12 cellular contexts compared by ENCODE assay signal in genomic region chr5:158590936-158591863, GRCh38.
DNase-seq lines count a peak whose midpoint lies in the region; ATAC-seq, FAIRE-seq and TF ChIP-seq lines count a peak whose summit lies in the region.
"Had no signal": no experiment of that assay in that cellular context is flagged by ENCODE, and none has a peak within 500 bp of the region (broad histone marks: within the 10 kb centered on the region; RNA-seq: fewer than 3 reads in every experiment).

No MANE protein-coding gene starts in this region.

- TF ChIP-seq CTCF in liver (IDR thresholded peaks at IDR 0.05; ENCODE audit: low read depth, low read length, missing input control): no peak
- TF ChIP-seq CTCF in HepG2 (CRISPR knock-in tag; IDR thresholded peaks at IDR 0.05): no peak
- TF ChIP-seq CTCF in WTC11 (IDR thresholded peaks at IDR 0.05): no peak
- no peak for TF ChIP-seq CTCF in sigmoid colon (IDR thresholded peaks at IDR 0.05)

- peaks cover 8% of the 10 kb centered on the region for H3K9me3 Mint-ChIP-seq in WTC11
- H3K9me3 Mint-ChIP-seq: activated T-helper 1 cell treated with anti-CD3 and anti-CD28 coated beads, Interleukin-12 subunit alpha, Interleukin-12 subunit beta, Interleukin-2, Interleukin-4 antibody, amounts not matched to agents 30 ng/mL and 10 ng/mL and 1 ng/mL, durations not matched to agents 14 hours and 24 hours and 36 hours had no signal

- H3K27ac ChIP-seq in liver (ENCODE audit: low read depth in 1 of 2, low read length in 2 of 2) (no peak overlapping the region), HepG2 (ENCODE audit: extremely low read length, insufficient read depth, low read length) (no peak overlapping the region), iPS-20b (ENCODE audit: low read length) (no peak overlapping the region), sigmoid colon (no peak overlapping the region)

- H3K27me3 ChIP-seq in liver (ENCODE audit: control insufficient read depth in 4 of 4, insufficient read depth in 4 of 4, low read length in 3 of 4): no peaks in the 10 kb centered on the region
- no peaks in the 10 kb centered on the region for H3K27me3 ChIP-seq in HepG2 (ENCODE audit: control insufficient read depth in 1 of 2, insufficient read depth in 2 of 2, low read length in 2 of 2)
- H3K27me3 ChIP-seq in iPS-20b (ENCODE audit: insufficient read depth, low read length): no peaks in the 10 kb centered on the region
- H3K27me3 ChIP-seq in sigmoid colon: no peaks in the 10 kb centered on the region

- no peaks in the 10 kb centered on the region for H3K36me3 ChIP-seq in liver (ENCODE audit: control insufficient read depth in 4 of 4, insufficient read depth in 3 of 4, low read depth in 1 of 4, low read length in 3 of 4)
- H3K36me3 ChIP-seq in HepG2 (replicated peaks in 1 of 2; ENCODE audit: control insufficient read depth in 1 of 2, insufficient read depth in 2 of 2, low read length in 2 of 2): no peaks in the 10 kb centered on the region
- H3K36me3 ChIP-seq in iPS-20b (ENCODE audit: insufficient read depth, low read depth, low read length): no peaks in the 10 kb centered on the region
- no peaks in the 10 kb centered on the region for H3K36me3 ChIP-seq in sigmoid colon

- H3K79me2 ChIP-seq in HepG2 (ENCODE audit: insufficient read depth, low read length): no peaks in the 10 kb centered on the region

- no peak overlapping the region for H2AFZ ChIP-seq in HepG2 (ENCODE audit: low read length)

- no peaks in the 10 kb centered on the region for H3K36me3 Mint-ChIP-seq in WTC11

- FAIRE-seq in HepG2 (lab: Jason Lieb, UNC) (no peak), frontal cortex (lab: Jason Lieb, UNC) (no peak)
- FAIRE-seq: endometrium had no signal

- H4K20me1 ChIP-seq in HepG2 (ENCODE audit: insufficient read depth, low read length): no peaks in the 10 kb centered on the region

- in situ Hi-C loops in HepG2 (cut with HindIII; ENCODE audit: extremely low pct_ligation_motif_present, low pct_unique_long_range_greater_than_20kb): no loop called here

- H3K9me3 ChIP-seq in liver (ENCODE audit: control insufficient read depth in 4 of 4, low read length in 3 of 4): no peaks in the 10 kb centered on the region
- H3K9me3 ChIP-seq in HepG2 (ENCODE audit: low read length): peaks cover 13% of the 10 kb centered on the region
- H3K9me3 ChIP-seq in iPS-20b (ENCODE audit: insufficient read depth, low read depth, low read length): no peaks in the 10 kb centered on the region
- H3K9me3 ChIP-seq in sigmoid colon: no peaks in the 10 kb centered on the region

- H3K9ac ChIP-seq in liver (ENCODE audit: low read depth in 1 of 2, low read length in 2 of 2) (no peak overlapping the region), HepG2 (ENCODE audit: insufficient read depth, low read depth, low read length) (no peak overlapping the region), iPS-20b (ENCODE audit: low read depth, low read length) (peak overlapping the region; percentile 58; the same call in 1 of the 2 replicates)

- H3K27ac Mint-ChIP-seq in WTC11: peak overlapping the region; percentile 18; the same call in 1 of the 2 replicates
- H3K27ac Mint-ChIP-seq: activated T-helper 1 cell treated with anti-CD3 and anti-CD28 coated beads, Interleukin-12 subunit alpha, Interleukin-12 subunit beta, Interleukin-2, Interleukin-4 antibody, amounts not matched to agents 30 ng/mL and 10 ng/mL and 1 ng/mL, durations not matched to agents 14 hours and 24 hours and 36 hours; T-helper 17 cell had no signal

- CTCF ChIA-PET in HepG2 (lab: Yijun Ruan, JAX; ENCODE audit: low intra/inter-chr PET ratio, low total read pairs) (no interaction called here), WTC11 (lab: Charles Lee) (no interaction called here)

- ATAC-seq in HepG2 (no peak), WTC11 (peak; percentile 92)
- ATAC-seq: T-helper 17 cell had no signal

- TF ChIP-seq RAD21 in liver (IDR thresholded peaks at IDR 0.05) (no peak), HepG2 (CRISPR knock-in tag; IDR thresholded peaks at IDR 0.05) (no peak)

- peaks cover 0 to 8% (median under 1%) of the 10 kb centered on the region in 4 donors for H3K4me1 ChIP-seq in liver (ENCODE audit: control insufficient read depth in 4 of 4, insufficient read depth in 4 of 4, low read length in 3 of 4)
- H3K4me1 ChIP-seq in HepG2 (ENCODE audit: insufficient read depth, low read length): no peaks in the 10 kb centered on the region
- H3K4me1 ChIP-seq in iPS-20b (ENCODE audit: insufficient read depth, low read length): peaks cover 18% of the 10 kb centered on the region
- peaks cover 0 to 18% (median 6%) of the 10 kb centered on the region in 4 donors for H3K4me1 ChIP-seq in sigmoid colon

- H3K4me3 ChIP-seq in liver (ENCODE audit: low read depth in 1 of 3, low read length in 3 of 3) (no peak overlapping the region), HepG2 (replicated peaks in 1 of 3; ENCODE audit: insufficient read depth in 1 of 3, low read depth in 2 of 3, low read length in 3 of 3) (no peak overlapping the region), iPS-20b (ENCODE audit: low read length) (no peak overlapping the region), sigmoid colon (no peak overlapping the region)

- DNase-seq in HepG2 (ENCODE audit: low spot score): no peak
- DNase-seq in WTC11 (ENCODE audit: low spot score): peak; percentile 45
- DNase-seq in activated CD4-positive, alpha-beta T cell treated with anti-CD3 and anti-CD28 coated beads for 4 hours: no peak
- DNase-seq in SW 1271 (lab: John Stamatoyannopoulos, UW): no peak
- DNase-seq in sigmoid colon: no peak
- DNase-seq in frontal cortex (ENCODE audit: low spot score in 2 of 2): no peak
- DNase-seq: T-helper 17 cell had no signal

- no peaks in the 10 kb centered on the region for H3K27me3 Mint-ChIP-seq in WTC11 (ENCODE audit: low read depth)

- peaks cover 23% of the 10 kb centered on the region for H3K4me1 Mint-ChIP-seq in WTC11
- H3K4me1 Mint-ChIP-seq: T-helper 17 cell had no signal

- 34% methylated on average over 7 of the region's 7 CpGs for WGBS in liver
- 25% methylated on average over 7 of the region's 7 CpGs for WGBS in HepG2 (ENCODE audit: low lambda C conversion rate)
- WGBS in sigmoid colon, 2 donors: 8 to 41% methylated on average over 7 of the region's 7 CpGs

- no TSS peak for BruUV-seq in HepG2 (replicated peaks; lab: Mats Ljungman, UMichigan)

- POLR2A ChIA-PET in HepG2 (lab: Yijun Ruan, JAX) (no interaction called here), WTC11 (lab: Charles Lee) (no interaction called here)

- H3K4me2 ChIP-seq in HepG2 (ENCODE audit: low read depth, low read length): no peak overlapping the region

- TF ChIP-seq EP300 in HepG2 (IDR thresholded peaks at IDR 0.05; ENCODE audit: low read depth in 2 of 2, low read length in 2 of 2) (no peak), HepG2 (CRISPR knock-in tag; IDR thresholded peaks at IDR 0.05; ENCODE audit: borderline replicate concordance) (no peak), sigmoid colon (IDR thresholded peaks at IDR 0.05) (no peak)

- H3K4me3 Mint-ChIP-seq in WTC11: no peak overlapping the region
- H3K4me3 Mint-ChIP-seq: activated T-helper 1 cell treated with anti-CD3 and anti-CD28 coated beads, Interleukin-12 subunit alpha, Interleukin-12 subunit beta, Interleukin-2, Interleukin-4 antibody, amounts not matched to agents 30 ng/mL and 10 ng/mL and 1 ng/mL, durations not matched to agents 14 hours and 24 hours and 36 hours; neural crest cell; T-helper 17 cell had no signal

- intact Hi-C loops in HepG2 (cut with micrococcal nuclease; ENCODE audit: unreplicated experiment): no loop called here
- intact Hi-C loops in sigmoid colon (cut with DNase I): no loop called here

- no peak for TF ChIP-seq POLR2A in HepG2 (IDR thresholded peaks at IDR 0.05; ENCODE audit: insufficient read depth in 1 of 2, low read depth in 2 of 2, low read length in 2 of 2)
- no peak for TF ChIP-seq POLR2A in sigmoid colon (IDR thresholded peaks at IDR 0.05)

TF ChIP-seq in HepG2, 621 proteins besides CTCF, POLR2A, EP300 and RAD21 (continues in another document):
- TF ChIP-seq RFX1 (IDR thresholded peaks at IDR 0.05): no peak
- TF ChIP-seq BATF2 (CRISPR knock-in tag; IDR thresholded peaks at IDR 0.05): no peak
- TF ChIP-seq KLF9 (CRISPR knock-in tag; IDR thresholded peaks at IDR 0.05; ENCODE audit: low read depth): no peak
- TF ChIP-seq ZNF644 (CRISPR knock-in tag; IDR thresholded peaks at IDR 0.05; ENCODE audit: low read depth): no peak
- no peak for TF ChIP-seq PLSCR1 (CRISPR knock-in tag; IDR thresholded peaks at IDR 0.05; ENCODE audit: borderline replicate concordance)
- TF ChIP-seq ZNF124 (CRISPR knock-in tag; IDR thresholded peaks at IDR 0.05): no peak

TF ChIP-seq in WTC11, 78 proteins besides CTCF, POLR2A, EP300 and RAD21:
- TF ChIP-seq, protein P1, sequence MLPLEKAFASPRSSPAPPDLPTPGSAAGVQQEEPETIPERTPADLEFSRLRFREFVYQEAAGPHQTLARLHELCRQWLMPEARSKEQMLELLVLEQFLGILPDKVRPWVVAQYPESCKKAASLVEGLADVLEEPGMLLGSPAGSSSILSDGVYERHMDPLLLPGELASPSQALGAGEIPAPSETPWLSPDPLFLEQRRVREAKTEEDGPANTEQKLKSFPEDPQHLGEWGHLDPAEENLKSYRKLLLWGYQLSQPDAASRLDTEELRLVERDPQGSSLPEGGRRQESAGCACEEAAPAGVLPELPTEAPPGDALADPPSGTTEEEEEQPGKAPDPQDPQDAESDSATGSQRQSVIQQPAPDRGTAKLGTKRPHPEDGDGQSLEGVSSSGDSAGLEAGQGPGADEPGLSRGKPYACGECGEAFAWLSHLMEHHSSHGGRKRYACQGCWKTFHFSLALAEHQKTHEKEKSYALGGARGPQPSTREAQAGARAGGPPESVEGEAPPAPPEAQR (CRISPR knock-in tag; IDR thresholded peaks at IDR 0.05): no peak
- no peak for TF ChIP-seq ZNF138 (CRISPR knock-in tag; conservative IDR thresholded peaks at IDR 0.05)
- TF ChIP-seq, protein P2, sequence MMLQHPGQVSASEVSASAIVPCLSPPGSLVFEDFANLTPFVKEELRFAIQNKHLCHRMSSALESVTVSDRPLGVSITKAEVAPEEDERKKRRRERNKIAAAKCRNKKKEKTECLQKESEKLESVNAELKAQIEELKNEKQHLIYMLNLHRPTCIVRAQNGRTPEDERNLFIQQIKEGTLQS (CRISPR knock-in tag; conservative IDR thresholded peaks at IDR 0.05): peak; percentile 61; the same call in 1 of the 2 replicates
TF ChIP-seq in WTC11: peak in this region for 1.
